ENCODE assay signal across 9 cellular contexts in the genomic region with DNA sequence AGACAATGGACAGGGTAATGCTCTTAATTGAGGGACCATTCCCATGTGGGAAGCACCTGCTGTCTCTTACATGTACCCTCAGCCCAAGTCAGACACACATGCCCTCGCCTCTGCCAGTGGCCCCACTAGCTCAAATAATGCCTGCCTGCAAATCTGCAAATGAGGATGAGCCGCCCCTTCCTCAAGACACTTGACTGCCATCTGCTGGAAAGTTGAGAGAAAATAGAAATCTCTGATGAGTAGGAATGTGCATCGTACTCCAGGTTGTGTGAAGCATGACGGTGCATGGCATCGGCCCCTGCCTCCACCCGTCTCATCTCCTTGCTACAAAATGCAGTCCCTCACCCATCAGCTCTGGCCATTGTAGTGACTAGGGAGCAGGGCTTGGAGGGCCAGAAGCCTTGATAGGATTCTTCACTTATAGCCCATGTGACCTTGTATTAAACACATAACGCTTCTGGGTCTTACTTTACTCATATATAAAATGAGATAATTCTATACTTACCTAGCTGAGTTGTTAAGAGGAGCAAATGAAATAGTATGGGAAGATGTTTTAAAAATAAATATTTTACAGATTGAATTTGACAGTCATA. TPM values are rescaled to one million over a fixed set of nuclear protein-coding genes. Genes with fewer than 3 reads are reported as not detected.
A peak's percentile ranks its signal among the peaks of the same experiment; 100 is the strongest.
DNase-seq lines count a peak whose midpoint lies in the region; ATAC-seq and TF ChIP-seq lines count a peak whose summit lies in the region.
"Had no signal": no experiment of that assay in that cellular context is flagged by ENCODE, and none has a peak within 500 bp of the region (broad histone marks: within the 10 kb centered on the region; RNA-seq: fewer than 3 reads in every experiment).

No MANE protein-coding gene starts in this region.

- H3K9me3 ChIP-seq in smooth muscle cell (replicated peaks; ENCODE audit: low read depth) (no peaks in the 10 kb centered on the region), gastroesophageal sphincter (no peaks in the 10 kb centered on the region)

- H4K20me1 ChIP-seq in smooth muscle cell (ENCODE audit: low read depth), result no peaks in the 10 kb centered on the region

- TF ChIP-seq EP300 in gastroesophageal sphincter (IDR thresholded peaks at IDR 0.05), result no peak

- H3K9ac ChIP-seq in smooth muscle cell (ENCODE audit: low read depth), result no peak overlapping the region

- no peak overlapping the region for H3K4me2 ChIP-seq in smooth muscle cell

- WGBS in smooth muscle cell (ENCODE audit: low lambda C conversion rate), result 21% methylated on average over 7 of the region's 7 CpGs
- 4 to 13% methylated on average over 6 of the region's 7 CpGs for WGBS in gastroesophageal sphincter (ENCODE audit: low coverage in 1 of 2), 2 donors

- TF ChIP-seq CTCF in LNCAP (IDR thresholded peaks at IDR 0.05) (peak; percentile 67), fibroblast of the aortic adventitia (IDR thresholded peaks at IDR 0.05; ENCODE audit: insufficient read depth, low read length) (peak; percentile 51), smooth muscle cell (IDR thresholded peaks at IDR 0.05; ENCODE audit: borderline replicate concordance, insufficient read depth, poor library complexity, severe bottlenecking) (peak; percentile 43), gastroesophageal sphincter (IDR thresholded peaks at IDR 0.05) (peak in 1 of 4 experiments; percentile 43)

- no peak for TF ChIP-seq POLR2A in gastroesophageal sphincter (IDR thresholded peaks at IDR 0.05)

- H3K4me3 ChIP-seq in fibroblast of the aortic adventitia (ENCODE audit: low read depth, low read length) (no peak overlapping the region), smooth muscle cell (no peak overlapping the region), gastroesophageal sphincter (no peak overlapping the region)
- H3K4me3 ChIP-seq: skin epidermis had no signal

- H3K27me3 ChIP-seq in smooth muscle cell (ENCODE audit: low read depth) (peaks cover 34% of the 10 kb centered on the region), gastroesophageal sphincter (peaks cover 94% of the 10 kb centered on the region)

- H3K4me1 ChIP-seq in smooth muscle cell (ENCODE audit: low read depth) (peaks cover 3% of the 10 kb centered on the region), gastroesophageal sphincter (peaks cover 0 to 4% (median 2%) of the 10 kb centered on the region in 3 donors)

- H3K27ac ChIP-seq in smooth muscle cell (ENCODE audit: low read depth) (no peak overlapping the region), gastroesophageal sphincter (no peak overlapping the region)
- H3K27ac ChIP-seq: skin epidermis had no signal

- no peaks in the 10 kb centered on the region for H3K79me2 ChIP-seq in smooth muscle cell (ENCODE audit: low read depth)

- H3F3A ChIP-seq in smooth muscle cell (ENCODE audit: low read depth), result no peaks in the 10 kb centered on the region

- H3K36me3 ChIP-seq in smooth muscle cell (ENCODE audit: low read depth), result no peaks in the 10 kb centered on the region
- no peaks in the 10 kb centered on the region for H3K36me3 ChIP-seq in gastroesophageal sphincter

- ATAC-seq in SK-N-SH treated with all-trans-retinoic acid at 6 μM for 48 hours (peak; percentile 81), HG02852 (IDR thresholded peaks at IDR 0.05; ENCODE audit: unreplicated experiment) (no peak), gastroesophageal sphincter (no peak)

- DNase-seq in NCI-H1436 (lab: John Stamatoyannopoulos, UW) (peak; percentile 6), NCI-H1436 treated with DMSO at 0.1 percent for 48 hours (lab: John Stamatoyannopoulos, UW) (no peak), fibroblast of the aortic adventitia (ENCODE audit: low read depth) (peak; percentile 39), smooth muscle cell (lab: John Stamatoyannopoulos, UW; ENCODE audit: unreplicated experiment) (no peak)

- no peak overlapping the region for H2AFZ ChIP-seq in smooth muscle cell (ENCODE audit: low read depth)

TF ChIP-seq in SK-N-SH treated with all-trans-retinoic acid at 6 μM for 48 hours, 23 proteins besides CTCF, POLR2A, EP300 and RAD21:
- TF ChIP-seq SNAI2 (CRISPR knock-in tag; IDR thresholded peaks at IDR 0.05), result no peak

RNA-seq across cellular contexts. Expression of a gene that starts 6.3 kb away (rescaled TPM):
- total RNA-seq in fibroblast of the aortic adventitia (ENCODE audit: low replicate concordance) (0.08 and 0.99 TPM in 2 replicates), smooth muscle cell (0.76 and 3.4 TPM in 2 replicates), gastroesophageal sphincter (1 to 10 TPM in 1 of 4 donors, under 1 TPM in 2, not detected in 1; 0.50 to 1.7 (median 0.81) TPM)
- polyA plus RNA-seq in smooth muscle cell, result 0.93 and 1.6 TPM in 2 replicates

Comparison
In these comparisons a context has a peak if more than half of its experiments do, and no peak if none do; other contexts are left out.
1. DNase-seq: peak in NCI-H1436 (single experiment) and fibroblast of the aortic adventitia (single experiment); none in NCI-H1436 treated with DMSO at 0.1 percent for 48 hours (single experiment) and smooth muscle cell (single experiment).